ENCODE assay signal across 11 cellular contexts in genomic region chr15:81158561-81158960, GRCh38. TPM values are rescaled to one million over a fixed set of nuclear protein-coding genes. Genes with fewer than 3 reads are reported as not detected.
"Had no signal": no experiment of that assay in that cellular context is flagged by ENCODE, and none has a peak within 500 bp of the region (broad histone marks: within the 10 kb centered on the region; RNA-seq: fewer than 3 reads in every experiment).

No MANE protein-coding gene starts in this region.

RNA-seq across cellular contexts. Expression of gene CFAP161, which starts 24.5 kb away (rescaled TPM):
- total RNA-seq: activated naive CD4-positive, alpha-beta T cell treated with anti-CD3 and anti-CD28 coated beads for 36 hours; activated naive CD4-positive, alpha-beta T cell treated with anti-CD3 and anti-CD28 coated beads, Interleukin-2, amount 50 U/mL, for 72 hours; activated naive CD8-positive, alpha-beta T cell treated with anti-CD3 and anti-CD28 coated beads for 36 hours; activated naive CD8-positive, alpha-beta T cell treated with anti-CD3 and anti-CD28 coated beads, Interleukin-2, amount 10 ng/mL, durations not matched to agents 7 days and 5 days; activated T-cell treated with anti-CD3 and anti-CD28 coated beads, Interleukin-2, amount 50 U/mL, for 4 hours; activated T-helper 1 cell treated with anti-CD3 and anti-CD28 coated beads, Interleukin-12 subunit alpha, Interleukin-12 subunit beta, Interleukin-2, Interleukin-4 antibody, amounts not matched to agents 30 ng/mL and 10 ng/mL and 1 ng/mL, durations not matched to agents 14 hours and 24 hours and 36 hours; activated T-helper 2 cell treated with anti-CD3 and anti-CD28 coated beads, Interferon-gamma antibody, Interleukin-2, Interleukin-4, amounts not matched to agents 10 μg/mL and 5 μg/mL and 100 μg/mL, durations not matched to agents 14 hours and 24 hours and 36 hours; ascending aorta; body of pancreas; cardiac muscle cell; chondrocyte had no signal

RNA-seq across cellular contexts. Expression of gene IL16, which starts 38.1 kb away (rescaled TPM):
- total RNA-seq: cardiac muscle cell had no signal
